9 cellular contexts compared by ENCODE assay signal in genomic region chr1:149769216-149769615, GRCh38. TPM values are rescaled to one million over a fixed set of nuclear protein-coding genes. Genes with fewer than 3 reads are reported as not detected.
"Had no signal": no experiment of that assay in that cellular context is flagged by ENCODE, and none has a peak within 500 bp of the region (broad histone marks: within the 10 kb centered on the region; RNA-seq: fewer than 3 reads in every experiment).

No MANE protein-coding gene starts in this region.

RNA-seq across cellular contexts. Expression of gene FCGR1A, which starts 13.3 kb away (rescaled TPM):
- total RNA-seq: OCI-LY7, PC-3, PC-9, Peyer's patch, RPMI7951, SJCRH30, SJSA1, SK-MEL-5 had no signal
- polyA plus RNA-seq: SK-N-SH had no signal
